Comparison of ENCODE assay signal across 25 cellular contexts in genomic region chr20:50883856-50884255, GRCh38.
"Had no signal": no experiment of that assay in that cellular context is flagged by ENCODE, and none has a peak within 500 bp of the region (broad histone marks: within the 10 kb centered on the region; RNA-seq: fewer than 3 reads in every experiment).

No MANE protein-coding gene starts in this region.

- H3K9me3 Mint-ChIP-seq: activated naive CD4-positive, alpha-beta T cell treated with anti-CD3 and anti-CD28 coated beads, Interleukin-2, amount 10 ng/mL, durations not matched to agents 7 days and 5 days; immature natural killer cell; natural killer cell; stimulated activated naive CD8-positive, alpha-beta T cell treated with anti-CD3 and anti-CD28 coated beads, Interleukin-15, Interleukin-2, amounts not matched to agents 100 ng/mL and 50 ng/mL, for 24 hours had no signal

- H3K9ac ChIP-seq: neural progenitor cell, parathyroid adenoma had no signal

- H3K4me2 ChIP-seq: neural progenitor cell had no signal

- H3K4me3 Mint-ChIP-seq: activated naive CD4-positive, alpha-beta T cell treated with anti-CD3 and anti-CD28 coated beads, Interleukin-2, amount 10 ng/mL, durations not matched to agents 7 days and 5 days; activated naive CD8-positive, alpha-beta T cell treated with anti-CD3 and anti-CD28 coated beads, Interleukin-2, amount 10 ng/mL, durations not matched to agents 7 days and 5 days; immature natural killer cell; natural killer cell; neural progenitor cell; stimulated activated naive CD8-positive, alpha-beta T cell treated with anti-CD3 and anti-CD28 coated beads, Interleukin-15, Interleukin-2, amounts not matched to agents 100 ng/mL and 50 ng/mL, for 24 hours had no signal

- H3K27ac ChIP-seq: brain microvascular endothelial cell, esophagus muscularis mucosa, foreskin keratinocyte, heart left ventricle, neural progenitor cell, parathyroid adenoma, thoracic aorta had no signal

- H3K27ac Mint-ChIP-seq: activated naive CD4-positive, alpha-beta T cell treated with anti-CD3 and anti-CD28 coated beads, Interleukin-2, amount 10 ng/mL, durations not matched to agents 7 days and 5 days; activated naive CD8-positive, alpha-beta T cell treated with anti-CD3 and anti-CD28 coated beads, Interleukin-2, amount 10 ng/mL, durations not matched to agents 7 days and 5 days; immature natural killer cell; natural killer cell; neural progenitor cell; stimulated activated naive CD8-positive, alpha-beta T cell treated with anti-CD3 and anti-CD28 coated beads, Interleukin-15, Interleukin-2, amounts not matched to agents 100 ng/mL and 50 ng/mL, for 24 hours had no signal

- H3K79me2 ChIP-seq: parathyroid adenoma had no signal

- H3K4me3 ChIP-seq: esophagus muscularis mucosa, heart left ventricle, neural progenitor cell, thoracic aorta had no signal

- H3K4me1 Mint-ChIP-seq: activated naive CD4-positive, alpha-beta T cell treated with anti-CD3 and anti-CD28 coated beads, Interleukin-2, amount 10 ng/mL, durations not matched to agents 7 days and 5 days; activated naive CD8-positive, alpha-beta T cell treated with anti-CD3 and anti-CD28 coated beads, Interleukin-2, amount 10 ng/mL, durations not matched to agents 7 days and 5 days; immature natural killer cell; neural progenitor cell had no signal

- H3K27me3 Mint-ChIP-seq: activated naive CD4-positive, alpha-beta T cell treated with anti-CD3 and anti-CD28 coated beads, Interleukin-2, amount 10 ng/mL, durations not matched to agents 7 days and 5 days; activated naive CD8-positive, alpha-beta T cell treated with anti-CD3 and anti-CD28 coated beads, Interleukin-2, amount 10 ng/mL, durations not matched to agents 7 days and 5 days; stimulated activated naive CD8-positive, alpha-beta T cell treated with anti-CD3 and anti-CD28 coated beads, Interleukin-15, Interleukin-2, amounts not matched to agents 100 ng/mL and 50 ng/mL, for 24 hours had no signal

- DNase-seq: activated CD4-positive, alpha-beta T cell treated with anti-CD3 and anti-CD28 coated beads for 1 hour; activated gamma-delta T cell; activated naive CD4-positive, alpha-beta T cell treated with anti-CD3 and anti-CD28 coated beads, Interleukin-2, amount 10 ng/mL, durations not matched to agents 7 days and 5 days; activated naive CD8-positive, alpha-beta T cell treated with anti-CD3 and anti-CD28 coated beads, Interleukin-2, amount 10 ng/mL, durations not matched to agents 7 days and 5 days; activated T-cell treated with anti-CD3 and anti-CD28 coated beads, Interleukin-2, amount 50 U/mL, for 1 hour; brain microvascular endothelial cell; cortex of kidney; foreskin keratinocyte; heart left ventricle; hypothalamus; immature natural killer cell; mesenchymal stem cell; natural killer cell; occipital lobe; right cardiac atrium; stimulated activated CD4-positive, alpha-beta T cell treated with anti-CD3 and anti-CD28 coated beads, Interleukin-2, amount 100 ng/mL, for 48 hours; T-helper 9 cell; trophoblast cell had no signal

- H3K9me3 ChIP-seq: esophagus muscularis mucosa, heart left ventricle, thoracic aorta had no signal

- H3K36me3 ChIP-seq: neural progenitor cell, thoracic aorta had no signal

- H2AFZ ChIP-seq: neural progenitor cell, parathyroid adenoma had no signal

- H3K27me3 ChIP-seq: brain microvascular endothelial cell, esophagus muscularis mucosa, foreskin keratinocyte, heart left ventricle, neural progenitor cell had no signal

- H3K36me3 Mint-ChIP-seq: natural killer cell had no signal

- FAIRE-seq: astrocyte, urothelium cell line had no signal

- ATAC-seq: foreskin keratinocyte, heart left ventricle, natural killer cell had no signal

- H3K4me1 ChIP-seq: esophagus muscularis mucosa, foreskin keratinocyte, neural progenitor cell, parathyroid adenoma had no signal
